1 cellular context compared by ENCODE assay signal in genomic region chr18:46324556-46324955, GRCh38.
TF ChIP-seq lines count a peak whose summit lies in the region.

No MANE protein-coding gene starts in this region.

TF ChIP-seq in HEK293, 187 proteins besides CTCF, POLR2A, EP300 and RAD21 (continued from another document):
- TF ChIP-seq ZNF624 (tag by site-specific recombination; IDR thresholded peaks at IDR 0.05) (no peak), ZNF513 (tag by site-specific recombination; IDR thresholded peaks at IDR 0.05) (no peak), ZSCAN16 (tag by site-specific recombination; IDR thresholded peaks at IDR 0.05) (no peak), ZBTB8A (tag by site-specific recombination; IDR thresholded peaks at IDR 0.05) (no peak), ELK4 (IDR thresholded peaks at IDR 0.05; ENCODE audit: borderline replicate concordance, low read depth, low read length) (peak; percentile 77; the same call in 1 of the 2 replicates), SCRT1 (tag by site-specific recombination; IDR thresholded peaks at IDR 0.05; ENCODE audit: borderline replicate concordance) (no peak), ZNF341 (tag by site-specific recombination; IDR thresholded peaks at IDR 0.05; ENCODE audit: low read depth) (peak; percentile 74), ZNF146 (tag by site-specific recombination; IDR thresholded peaks at IDR 0.05) (no peak), ZNF148 (tag by site-specific recombination; IDR thresholded peaks at IDR 0.05; ENCODE audit: borderline replicate concordance) (no peak), ZNF211 (tag by site-specific recombination; IDR thresholded peaks at IDR 0.05; ENCODE audit: low read depth) (no peak), ZNF2 (tag by site-specific recombination; IDR thresholded peaks at IDR 0.05) (no peak), ZNF26 (tag by site-specific recombination; IDR thresholded peaks at IDR 0.05) (no peak), ZNF768 (tag by site-specific recombination; IDR thresholded peaks at IDR 0.05) (no peak), ZBTB17 (tag by site-specific recombination; IDR thresholded peaks at IDR 0.05) (peak; percentile 81), HOXC10 (CRISPR knock-in tag; IDR thresholded peaks at IDR 0.05) (no peak), ZFP41 (tag by site-specific recombination; IDR thresholded peaks at IDR 0.05; ENCODE audit: borderline replicate concordance) (no peak), ZNF518A (tag by site-specific recombination; conservative IDR thresholded peaks at IDR 0.05; ENCODE audit: low read depth) (0 out of 2 replicates have a peak, but pooled peaks have one; percentile 29), ZNF785 (tag by site-specific recombination; IDR thresholded peaks at IDR 0.05) (no peak)
